In genomic region chr10:56624082-56624481, GRCh38 we compare ENCODE assay signal across 12 cellular contexts.
DNase-seq lines count a peak whose midpoint lies in the region; ATAC-seq and TF ChIP-seq lines count a peak whose summit lies in the region.
"Had no signal": no experiment of that assay in that cellular context is flagged by ENCODE, and none has a peak within 500 bp of the region (broad histone marks: within the 10 kb centered on the region; RNA-seq: fewer than 3 reads in every experiment).

No MANE protein-coding gene starts in this region.

- ATAC-seq in GM18909 (IDR thresholded peaks at IDR 0.05; ENCODE audit: poor library complexity, unreplicated experiment) (peak; percentile 75), GM21528 (IDR thresholded peaks at IDR 0.05; ENCODE audit: low FRiP score, unreplicated experiment) (peak; percentile 49), HG03045 (IDR thresholded peaks at IDR 0.05; ENCODE audit: unreplicated experiment) (peak; percentile 46)

- TF ChIP-seq CTCF in GM13976 (IDR thresholded peaks at IDR 0.05; ENCODE audit: borderline replicate concordance, control extremely low read depth, extremely low read depth, insufficient read depth, missing control alignments): no peak
- no peak for TF ChIP-seq CTCF in GM20000 (IDR thresholded peaks at IDR 0.05; ENCODE audit: extremely low read depth, missing control alignments)

- DNase-seq in NAMALWA (ENCODE audit: low spot score): peak; percentile 4
- no peak for DNase-seq in GM13976 (ENCODE audit: low spot score)
- no peak for DNase-seq in GM20000 (ENCODE audit: low spot score)
- DNase-seq in NCI-H69 (lab: John Stamatoyannopoulos, UW): no peak
- no peak for DNase-seq in iPS-NIHi11 (ENCODE audit: low spot score)
- DNase-seq: amniotic stem cell, C1 segment of cervical spinal cord, NCI-H2171 treated with DMSO at 0.1 percent for 48 hours, small intestine had no signal

- in situ Hi-C loops in GM13976 (cut with MboI; ENCODE audit: low sequenced_read_pairs, unreplicated experiment): no loop called here
